1 cellular context compared by ENCODE assay signal in genomic region chr12:69676257-69677012, GRCh38.
TF ChIP-seq lines count a peak whose summit lies in the region.

No MANE protein-coding gene starts in this region.

TF ChIP-seq in GM23338, 12 proteins besides CTCF, POLR2A, EP300 and RAD21 (continued from another document):
- TF ChIP-seq, protein P1, sequence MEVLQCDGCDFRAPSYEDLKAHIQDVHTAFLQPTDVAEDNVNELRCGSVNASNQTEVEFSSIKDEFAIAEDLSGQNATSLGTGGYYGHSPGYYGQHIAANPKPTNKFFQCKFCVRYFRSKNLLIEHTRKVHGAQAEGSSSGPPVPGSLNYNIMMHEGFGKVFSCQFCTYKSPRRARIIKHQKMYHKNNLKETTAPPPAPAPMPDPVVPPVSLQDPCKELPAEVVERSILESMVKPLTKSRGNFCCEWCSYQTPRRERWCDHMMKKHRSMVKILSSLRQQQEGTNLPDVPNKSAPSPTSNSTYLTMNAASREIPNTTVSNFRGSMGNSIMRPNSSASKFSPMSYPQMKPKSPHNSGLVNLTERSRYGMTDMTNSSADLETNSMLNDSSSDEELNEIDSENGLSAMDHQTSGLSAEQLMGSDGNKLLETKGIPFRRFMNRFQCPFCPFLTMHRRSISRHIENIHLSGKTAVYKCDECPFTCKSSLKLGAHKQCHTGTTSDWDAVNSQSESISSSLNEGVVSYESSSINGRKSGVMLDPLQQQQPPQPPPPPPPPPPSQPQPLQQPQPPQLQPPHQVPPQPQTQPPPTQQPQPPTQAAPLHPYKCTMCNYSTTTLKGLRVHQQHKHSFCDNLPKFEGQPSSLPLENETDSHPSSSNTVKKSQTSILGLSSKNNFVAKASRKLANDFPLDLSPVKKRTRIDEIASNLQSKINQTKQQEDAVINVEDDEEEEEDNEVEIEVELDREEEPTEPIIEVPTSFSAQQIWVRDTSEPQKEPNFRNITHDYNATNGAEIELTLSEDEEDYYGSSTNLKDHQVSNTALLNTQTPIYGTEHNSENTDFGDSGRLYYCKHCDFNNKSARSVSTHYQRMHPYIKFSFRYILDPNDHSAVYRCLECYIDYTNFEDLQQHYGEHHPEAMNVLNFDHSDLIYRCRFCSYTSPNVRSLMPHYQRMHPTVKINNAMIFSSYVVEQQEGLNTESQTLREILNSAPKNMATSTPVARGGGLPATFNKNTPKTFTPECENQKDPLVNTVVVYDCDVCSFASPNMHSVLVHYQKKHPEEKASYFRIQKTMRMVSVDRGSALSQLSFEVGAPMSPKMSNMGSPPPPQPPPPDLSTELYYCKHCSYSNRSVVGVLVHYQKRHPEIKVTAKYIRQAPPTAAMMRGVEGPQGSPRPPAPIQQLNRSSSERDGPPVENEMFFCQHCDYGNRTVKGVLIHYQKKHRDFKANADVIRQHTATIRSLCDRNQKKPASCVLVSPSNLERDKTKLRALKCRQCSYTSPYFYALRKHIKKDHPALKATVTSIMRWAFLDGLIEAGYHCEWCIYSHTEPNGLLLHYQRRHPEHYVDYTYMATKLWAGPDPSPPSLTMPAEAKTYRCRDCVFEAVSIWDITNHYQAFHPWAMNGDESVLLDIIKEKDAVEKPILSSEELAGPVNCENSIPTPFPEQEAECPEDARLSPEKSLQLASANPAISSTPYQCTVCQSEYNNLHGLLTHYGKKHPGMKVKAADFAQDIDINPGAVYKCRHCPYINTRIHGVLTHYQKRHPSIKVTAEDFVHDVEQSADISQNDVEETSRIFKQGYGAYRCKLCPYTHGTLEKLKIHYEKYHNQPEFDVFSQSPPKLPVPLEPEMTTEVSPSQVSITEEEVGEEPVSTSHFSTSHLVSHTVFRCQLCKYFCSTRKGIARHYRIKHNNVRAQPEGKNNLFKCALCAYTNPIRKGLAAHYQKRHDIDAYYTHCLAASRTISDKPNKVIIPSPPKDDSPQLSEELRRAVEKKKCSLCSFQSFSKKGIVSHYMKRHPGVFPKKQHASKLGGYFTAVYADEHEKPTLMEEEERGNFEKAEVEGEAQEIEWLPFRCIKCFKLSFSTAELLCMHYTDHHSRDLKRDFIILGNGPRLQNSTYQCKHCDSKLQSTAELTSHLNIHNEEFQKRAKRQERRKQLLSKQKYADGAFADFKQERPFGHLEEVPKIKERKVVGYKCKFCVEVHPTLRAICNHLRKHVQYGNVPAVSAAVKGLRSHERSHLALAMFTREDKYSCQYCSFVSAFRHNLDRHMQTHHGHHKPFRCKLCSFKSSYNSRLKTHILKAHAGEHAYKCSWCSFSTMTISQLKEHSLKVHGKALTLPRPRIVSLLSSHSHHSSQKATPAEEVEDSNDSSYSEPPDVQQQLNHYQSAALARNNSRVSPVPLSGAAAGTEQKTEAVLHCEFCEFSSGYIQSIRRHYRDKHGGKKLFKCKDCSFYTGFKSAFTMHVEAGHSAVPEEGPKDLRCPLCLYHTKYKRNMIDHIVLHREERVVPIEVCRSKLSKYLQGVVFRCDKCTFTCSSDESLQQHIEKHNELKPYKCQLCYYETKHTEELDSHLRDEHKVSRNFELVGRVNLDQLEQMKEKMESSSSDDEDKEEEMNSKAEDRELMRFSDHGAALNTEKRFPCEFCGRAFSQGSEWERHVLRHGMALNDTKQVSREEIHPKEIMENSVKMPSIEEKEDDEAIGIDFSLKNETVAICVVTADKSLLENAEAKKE (CRISPR knock-in tag; IDR thresholded peaks at IDR 0.05), result no peak
- TF ChIP-seq JUNB (IDR thresholded peaks at IDR 0.05; ENCODE audit: unreplicated experiment) (no peak), EZH2phosphoT487 (IDR thresholded peaks at IDR 0.05; ENCODE audit: unreplicated experiment) (no peak), POLR2AphosphoS5 (IDR thresholded peaks at IDR 0.05; ENCODE audit: low read depth) (no peak), NANOG (IDR thresholded peaks at IDR 0.05; ENCODE audit: borderline replicate concordance) (no peak), STAT1 (IDR thresholded peaks at IDR 0.05; ENCODE audit: unreplicated experiment) (no peak), ETS1 (IDR thresholded peaks at IDR 0.05) (no peak), ZNF114 (CRISPR knock-in tag; IDR thresholded peaks at IDR 0.05) (no peak), EZH2 (IDR thresholded peaks at IDR 0.05; ENCODE audit: low read depth, unreplicated experiment) (no peak)
